In the genomic region with DNA sequence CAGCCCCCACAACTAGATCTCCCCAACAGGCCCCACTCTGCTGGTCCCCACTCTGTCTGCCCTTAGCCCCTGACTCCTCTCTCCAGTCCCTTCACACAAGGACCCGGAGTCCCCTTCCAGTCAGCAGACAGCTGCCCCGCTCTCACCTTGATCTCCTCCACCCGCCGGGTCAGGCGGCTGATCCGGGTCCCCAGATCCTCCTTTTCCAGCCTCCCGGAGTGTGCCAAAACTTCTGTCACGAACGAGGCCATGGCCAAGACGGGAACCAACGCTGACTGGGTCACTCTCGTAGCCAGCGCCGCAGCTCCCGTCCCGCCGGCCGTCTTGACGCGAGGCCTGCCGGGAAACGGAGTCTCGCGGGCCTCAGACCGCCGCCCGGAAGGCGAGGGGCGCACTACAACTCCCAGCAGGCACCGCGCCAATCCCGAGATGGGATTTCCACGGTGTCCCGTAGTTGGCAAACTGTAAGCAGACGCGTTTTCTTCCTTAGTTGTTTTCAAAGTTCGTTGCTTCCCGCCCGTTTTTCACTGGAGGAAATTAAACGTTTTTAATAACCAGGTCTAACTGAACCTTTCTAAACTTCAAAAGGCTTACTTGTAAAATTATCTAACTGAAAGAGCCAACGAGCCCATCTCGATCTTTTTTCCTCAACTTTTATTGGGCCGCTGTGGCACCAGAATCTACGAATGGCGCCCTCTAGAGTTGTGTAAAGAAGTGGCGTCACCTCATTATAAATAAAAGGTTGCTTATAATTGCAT, we compare ENCODE assay signal across 1 cellular context.
TF ChIP-seq lines count a peak whose summit lies in the region.

A gene with protein sequence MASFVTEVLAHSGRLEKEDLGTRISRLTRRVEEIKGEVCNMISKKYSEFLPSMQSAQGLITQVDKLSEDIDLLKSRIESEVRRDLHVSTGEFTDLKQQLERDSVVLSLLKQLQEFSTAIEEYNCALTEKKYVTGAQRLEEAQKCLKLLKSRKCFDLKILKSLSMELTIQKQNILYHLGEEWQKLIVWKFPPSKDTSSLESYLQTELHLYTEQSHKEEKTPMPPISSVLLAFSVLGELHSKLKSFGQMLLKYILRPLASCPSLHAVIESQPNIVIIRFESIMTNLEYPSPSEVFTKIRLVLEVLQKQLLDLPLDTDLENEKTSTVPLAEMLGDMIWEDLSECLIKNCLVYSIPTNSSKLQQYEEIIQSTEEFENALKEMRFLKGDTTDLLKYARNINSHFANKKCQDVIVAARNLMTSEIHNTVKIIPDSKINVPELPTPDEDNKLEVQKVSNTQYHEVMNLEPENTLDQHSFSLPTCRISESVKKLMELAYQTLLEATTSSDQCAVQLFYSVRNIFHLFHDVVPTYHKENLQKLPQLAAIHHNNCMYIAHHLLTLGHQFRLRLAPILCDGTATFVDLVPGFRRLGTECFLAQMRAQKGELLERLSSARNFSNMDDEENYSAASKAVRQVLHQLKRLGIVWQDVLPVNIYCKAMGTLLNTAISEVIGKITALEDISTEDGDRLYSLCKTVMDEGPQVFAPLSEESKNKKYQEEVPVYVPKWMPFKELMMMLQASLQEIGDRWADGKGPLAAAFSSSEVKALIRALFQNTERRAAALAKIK (minus strand): TSS at position 277 of the 758 bp plus-strand sequence. CDS start 26 bp downstream, at position 251.

TF ChIP-seq in K562, 482 proteins besides CTCF, POLR2A, EP300 and RAD21 (continued from another document and continues in another):
- peak; percentile 63 for TF ChIP-seq PHF20 (IDR thresholded peaks at IDR 0.05; ENCODE audit: partially characterized antibody)
- TF ChIP-seq, protein P1, sequence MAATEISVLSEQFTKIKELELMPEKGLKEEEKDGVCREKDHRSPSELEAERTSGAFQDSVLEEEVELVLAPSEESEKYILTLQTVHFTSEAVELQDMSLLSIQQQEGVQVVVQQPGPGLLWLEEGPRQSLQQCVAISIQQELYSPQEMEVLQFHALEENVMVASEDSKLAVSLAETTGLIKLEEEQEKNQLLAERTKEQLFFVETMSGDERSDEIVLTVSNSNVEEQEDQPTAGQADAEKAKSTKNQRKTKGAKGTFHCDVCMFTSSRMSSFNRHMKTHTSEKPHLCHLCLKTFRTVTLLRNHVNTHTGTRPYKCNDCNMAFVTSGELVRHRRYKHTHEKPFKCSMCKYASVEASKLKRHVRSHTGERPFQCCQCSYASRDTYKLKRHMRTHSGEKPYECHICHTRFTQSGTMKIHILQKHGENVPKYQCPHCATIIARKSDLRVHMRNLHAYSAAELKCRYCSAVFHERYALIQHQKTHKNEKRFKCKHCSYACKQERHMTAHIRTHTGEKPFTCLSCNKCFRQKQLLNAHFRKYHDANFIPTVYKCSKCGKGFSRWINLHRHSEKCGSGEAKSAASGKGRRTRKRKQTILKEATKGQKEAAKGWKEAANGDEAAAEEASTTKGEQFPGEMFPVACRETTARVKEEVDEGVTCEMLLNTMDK (IDR thresholded peaks at IDR 0.05; ENCODE audit: borderline replicate concordance, insufficient read depth, low read depth, low read length, poor library complexity, severe bottlenecking): peak; percentile 68
- peak; percentile 48 for TF ChIP-seq SP1 (CRISPR knock-in tag; IDR thresholded peaks at IDR 0.05)
- TF ChIP-seq SMAD3 (CRISPR knock-in tag; conservative IDR thresholded peaks at IDR 0.05): 0 out of 2 replicates have a peak, but pooled peaks have one; percentile 13
- TF ChIP-seq GABPB1 (CRISPR knock-in tag; IDR thresholded peaks at IDR 0.05): peak; percentile 70; the same call in 1 of the 2 replicates
- TF ChIP-seq MYNN (IDR thresholded peaks at IDR 0.05): no peak
- TF ChIP-seq MYNN (CRISPR knock-in tag; IDR thresholded peaks at IDR 0.05): no peak
- no peak for TF ChIP-seq ZNF224 (CRISPR knock-in tag; IDR thresholded peaks at IDR 0.05)
- TF ChIP-seq, protein P2, sequence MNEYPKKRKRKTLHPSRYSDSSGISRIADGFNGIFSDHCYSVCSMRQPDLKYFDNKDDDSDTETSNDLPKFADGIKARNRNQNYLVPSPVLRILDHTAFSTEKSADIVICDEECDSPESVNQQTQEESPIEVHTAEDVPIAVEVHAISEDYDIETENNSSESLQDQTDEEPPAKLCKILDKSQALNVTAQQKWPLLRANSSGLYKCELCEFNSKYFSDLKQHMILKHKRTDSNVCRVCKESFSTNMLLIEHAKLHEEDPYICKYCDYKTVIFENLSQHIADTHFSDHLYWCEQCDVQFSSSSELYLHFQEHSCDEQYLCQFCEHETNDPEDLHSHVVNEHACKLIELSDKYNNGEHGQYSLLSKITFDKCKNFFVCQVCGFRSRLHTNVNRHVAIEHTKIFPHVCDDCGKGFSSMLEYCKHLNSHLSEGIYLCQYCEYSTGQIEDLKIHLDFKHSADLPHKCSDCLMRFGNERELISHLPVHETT (CRISPR knock-in tag; conservative IDR thresholded peaks at IDR 0.05 in 1 of 2, IDR thresholded peaks at IDR 0.05 in 1 of 2): 0 out of 4 replicates have a peak, but pooled peaks of 1 of the 2 experiments have one; percentile 59
- TF ChIP-seq NFE2 (IDR thresholded peaks at IDR 0.05; ENCODE audit: low read depth): 0 out of 2 replicates have a peak, but pooled peaks have one; percentile 1
- TF ChIP-seq NR2C2 (CRISPR knock-in tag; IDR thresholded peaks at IDR 0.05): no peak
- TF ChIP-seq NR2C2 (tag; IDR thresholded peaks at IDR 0.05): peak; percentile 91
- TF ChIP-seq CBX5 (IDR thresholded peaks at IDR 0.05; ENCODE audit: borderline replicate concordance, low read depth): no peak
- TF ChIP-seq GTF2A2 (tag; IDR thresholded peaks at IDR 0.05): no peak
- no peak for TF ChIP-seq ARID2 (IDR thresholded peaks at IDR 0.05)
- peak; percentile 94 for TF ChIP-seq ZNF766 (CRISPR knock-in tag; conservative IDR thresholded peaks at IDR 0.05)
- TF ChIP-seq, protein P3, sequence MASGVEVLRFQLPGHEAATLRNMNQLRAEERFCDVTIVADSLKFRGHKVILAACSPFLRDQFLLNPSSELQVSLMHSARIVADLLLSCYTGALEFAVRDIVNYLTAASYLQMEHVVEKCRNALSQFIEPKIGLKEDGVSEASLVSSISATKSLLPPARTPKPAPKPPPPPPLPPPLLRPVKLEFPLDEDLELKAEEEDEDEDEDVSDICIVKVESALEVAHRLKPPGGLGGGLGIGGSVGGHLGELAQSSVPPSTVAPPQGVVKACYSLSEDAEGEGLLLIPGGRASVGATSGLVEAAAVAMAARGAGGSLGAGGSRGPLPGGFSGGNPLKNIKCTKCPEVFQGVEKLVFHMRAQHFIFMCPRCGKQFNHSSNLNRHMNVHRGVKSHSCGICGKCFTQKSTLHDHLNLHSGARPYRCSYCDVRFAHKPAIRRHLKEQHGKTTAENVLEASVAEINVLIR (CRISPR knock-in tag; IDR thresholded peaks at IDR 0.05): peak; percentile 43; the same call in 1 of the 2 replicates
- TF ChIP-seq, protein P4, sequence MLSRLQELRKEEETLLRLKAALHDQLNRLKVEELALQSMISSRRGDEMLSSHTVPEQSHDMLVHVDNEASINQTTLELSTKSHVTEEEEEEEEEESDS (CRISPR knock-in tag; IDR thresholded peaks at IDR 0.05): no peak
- TF ChIP-seq, protein P5, sequence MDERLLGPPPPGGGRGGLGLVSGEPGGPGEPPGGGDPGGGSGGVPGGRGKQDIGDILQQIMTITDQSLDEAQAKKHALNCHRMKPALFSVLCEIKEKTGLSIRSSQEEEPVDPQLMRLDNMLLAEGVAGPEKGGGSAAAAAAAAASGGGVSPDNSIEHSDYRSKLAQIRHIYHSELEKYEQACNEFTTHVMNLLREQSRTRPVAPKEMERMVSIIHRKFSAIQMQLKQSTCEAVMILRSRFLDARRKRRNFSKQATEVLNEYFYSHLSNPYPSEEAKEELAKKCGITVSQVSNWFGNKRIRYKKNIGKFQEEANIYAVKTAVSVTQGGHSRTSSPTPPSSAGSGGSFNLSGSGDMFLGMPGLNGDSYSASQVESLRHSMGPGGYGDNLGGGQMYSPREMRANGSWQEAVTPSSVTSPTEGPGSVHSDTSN (CRISPR knock-in tag; IDR thresholded peaks at IDR 0.05; ENCODE audit: low read depth): no peak
- TF ChIP-seq, protein P5 (tag; conservative IDR thresholded peaks at IDR 0.05; ENCODE audit: low read depth): no peak
- TF ChIP-seq RBM15 (IDR thresholded peaks at IDR 0.05; ENCODE audit: insufficient read depth, low read length): no peak
- TF ChIP-seq, protein P6, sequence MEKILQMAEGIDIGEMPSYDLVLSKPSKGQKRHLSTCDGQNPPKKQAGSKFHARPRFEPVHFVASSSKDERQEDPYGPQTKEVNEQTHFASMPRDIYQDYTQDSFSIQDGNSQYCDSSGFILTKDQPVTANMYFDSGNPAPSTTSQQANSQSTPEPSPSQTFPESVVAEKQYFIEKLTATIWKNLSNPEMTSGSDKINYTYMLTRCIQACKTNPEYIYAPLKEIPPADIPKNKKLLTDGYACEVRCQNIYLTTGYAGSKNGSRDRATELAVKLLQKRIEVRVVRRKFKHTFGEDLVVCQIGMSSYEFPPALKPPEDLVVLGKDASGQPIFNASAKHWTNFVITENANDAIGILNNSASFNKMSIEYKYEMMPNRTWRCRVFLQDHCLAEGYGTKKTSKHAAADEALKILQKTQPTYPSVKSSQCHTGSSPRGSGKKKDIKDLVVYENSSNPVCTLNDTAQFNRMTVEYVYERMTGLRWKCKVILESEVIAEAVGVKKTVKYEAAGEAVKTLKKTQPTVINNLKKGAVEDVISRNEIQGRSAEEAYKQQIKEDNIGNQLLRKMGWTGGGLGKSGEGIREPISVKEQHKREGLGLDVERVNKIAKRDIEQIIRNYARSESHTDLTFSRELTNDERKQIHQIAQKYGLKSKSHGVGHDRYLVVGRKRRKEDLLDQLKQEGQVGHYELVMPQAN (IDR thresholded peaks at IDR 0.05; ENCODE audit: borderline replicate concordance): peak; percentile 70; the same call in 1 of the 2 replicates
- TF ChIP-seq, protein P7, sequence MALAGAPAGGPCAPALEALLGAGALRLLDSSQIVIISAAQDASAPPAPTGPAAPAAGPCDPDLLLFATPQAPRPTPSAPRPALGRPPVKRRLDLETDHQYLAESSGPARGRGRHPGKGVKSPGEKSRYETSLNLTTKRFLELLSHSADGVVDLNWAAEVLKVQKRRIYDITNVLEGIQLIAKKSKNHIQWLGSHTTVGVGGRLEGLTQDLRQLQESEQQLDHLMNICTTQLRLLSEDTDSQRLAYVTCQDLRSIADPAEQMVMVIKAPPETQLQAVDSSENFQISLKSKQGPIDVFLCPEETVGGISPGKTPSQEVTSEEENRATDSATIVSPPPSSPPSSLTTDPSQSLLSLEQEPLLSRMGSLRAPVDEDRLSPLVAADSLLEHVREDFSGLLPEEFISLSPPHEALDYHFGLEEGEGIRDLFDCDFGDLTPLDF (CRISPR knock-in tag; IDR thresholded peaks at IDR 0.05): peak; percentile 70
- TF ChIP-seq LARP7 (IDR thresholded peaks at IDR 0.05): peak; percentile 69; the same call in 1 of the 2 replicates
- no peak for TF ChIP-seq U2AF1 (optimal IDR thresholded peaks at IDR 0.05; ENCODE audit: low read depth, low read length)
- TF ChIP-seq TAF1 (IDR thresholded peaks at IDR 0.05; ENCODE audit: control insufficient read depth, extremely low read depth, insufficient read depth, low read length, severe bottlenecking): peak; percentile 29
- TF ChIP-seq, protein P8, sequence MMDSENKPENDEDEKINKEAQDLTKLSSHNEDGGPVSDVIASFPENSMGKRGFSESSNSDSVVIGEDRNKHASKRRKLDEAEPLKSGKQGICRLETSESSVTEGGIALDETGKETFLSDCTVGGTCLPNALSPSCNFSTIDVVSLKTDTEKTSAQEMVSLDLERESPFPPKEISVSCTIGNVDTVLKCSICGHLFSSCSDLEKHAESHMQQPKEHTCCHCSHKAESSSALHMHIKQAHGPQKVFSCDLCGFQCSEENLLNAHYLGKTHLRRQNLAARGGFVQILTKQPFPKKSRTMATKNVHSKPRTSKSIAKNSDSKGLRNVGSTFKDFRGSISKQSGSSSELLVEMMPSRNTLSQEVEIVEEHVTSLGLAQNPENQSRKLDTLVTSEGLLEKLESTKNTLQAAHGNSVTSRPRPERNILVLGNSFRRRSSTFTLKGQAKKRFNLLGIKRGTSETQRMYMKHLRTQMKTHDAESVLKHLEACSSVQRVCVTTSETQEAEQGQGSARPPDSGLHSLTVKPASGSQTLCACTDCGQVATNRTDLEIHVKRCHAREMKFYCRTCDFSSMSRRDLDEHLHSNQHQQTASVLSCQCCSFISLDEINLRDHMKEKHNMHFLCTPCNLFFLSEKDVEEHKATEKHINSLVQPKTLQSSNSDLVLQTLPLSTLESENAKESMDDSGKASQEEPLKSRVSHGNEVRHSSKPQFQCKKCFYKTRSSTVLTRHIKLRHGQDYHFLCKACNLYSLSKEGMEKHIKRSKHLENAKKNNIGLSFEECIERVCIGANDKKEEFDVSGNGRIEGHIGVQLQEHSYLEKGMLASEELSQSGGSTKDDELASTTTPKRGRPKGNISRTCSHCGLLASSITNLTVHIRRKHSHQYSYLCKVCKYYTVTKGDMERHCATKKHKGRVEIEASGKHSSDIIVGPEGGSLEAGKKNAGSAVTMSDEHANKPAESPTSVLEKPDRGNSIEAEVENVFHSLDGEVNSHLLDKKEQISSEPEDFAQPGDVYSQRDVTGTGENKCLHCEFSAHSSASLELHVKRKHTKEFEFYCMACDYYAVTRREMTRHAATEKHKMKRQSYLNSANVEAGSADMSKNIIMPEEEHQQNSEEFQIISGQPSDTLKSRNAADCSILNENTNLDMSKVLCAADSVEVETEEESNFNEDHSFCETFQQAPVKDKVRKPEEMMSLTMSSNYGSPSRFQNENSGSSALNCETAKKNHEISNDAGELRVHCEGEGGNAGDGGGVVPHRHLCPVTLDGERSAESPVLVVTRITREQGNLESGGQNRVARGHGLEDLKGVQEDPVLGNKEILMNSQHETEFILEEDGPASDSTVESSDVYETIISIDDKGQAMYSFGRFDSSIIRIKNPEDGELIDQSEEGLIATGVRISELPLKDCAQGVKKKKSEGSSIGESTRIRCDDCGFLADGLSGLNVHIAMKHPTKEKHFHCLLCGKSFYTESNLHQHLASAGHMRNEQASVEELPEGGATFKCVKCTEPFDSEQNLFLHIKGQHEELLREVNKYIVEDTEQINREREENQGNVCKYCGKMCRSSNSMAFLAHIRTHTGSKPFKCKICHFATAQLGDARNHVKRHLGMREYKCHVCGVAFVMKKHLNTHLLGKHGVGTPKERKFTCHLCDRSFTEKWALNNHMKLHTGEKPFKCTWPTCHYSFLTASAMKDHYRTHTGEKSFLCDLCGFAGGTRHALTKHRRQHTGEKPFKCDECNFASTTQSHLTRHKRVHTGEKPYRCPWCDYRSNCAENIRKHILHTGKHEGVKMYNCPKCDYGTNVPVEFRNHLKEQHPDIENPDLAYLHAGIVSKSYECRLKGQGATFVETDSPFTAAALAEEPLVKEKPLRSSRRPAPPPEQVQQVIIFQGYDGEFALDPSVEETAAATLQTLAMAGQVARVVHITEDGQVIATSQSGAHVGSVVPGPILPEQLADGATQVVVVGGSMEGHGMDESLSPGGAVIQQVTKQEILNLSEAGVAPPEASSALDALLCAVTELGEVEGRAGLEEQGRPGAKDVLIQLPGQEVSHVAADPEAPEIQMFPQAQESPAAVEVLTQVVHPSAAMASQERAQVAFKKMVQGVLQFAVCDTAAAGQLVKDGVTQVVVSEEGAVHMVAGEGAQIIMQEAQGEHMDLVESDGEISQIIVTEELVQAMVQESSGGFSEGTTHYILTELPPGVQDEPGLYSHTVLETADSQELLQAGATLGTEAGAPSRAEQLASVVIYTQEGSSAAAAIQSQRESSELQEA (IDR thresholded peaks at IDR 0.05; ENCODE audit: low read depth): peak; percentile 96
- no peak for TF ChIP-seq PHB2 (IDR thresholded peaks at IDR 0.05; ENCODE audit: low read depth)
- no peak for TF ChIP-seq ZNF77 (CRISPR knock-in tag; IDR thresholded peaks at IDR 0.05)
- TF ChIP-seq TAF9B (IDR thresholded peaks at IDR 0.05; ENCODE audit: partially characterized antibody): peak; percentile 52
